In genomic region chr10:91634898-91635297, GRCh38 we compare ENCODE assay signal across 12 cellular contexts. TPM values are rescaled to one million over a fixed set of nuclear protein-coding genes. Genes with fewer than 3 reads are reported as not detected.
DNase-seq lines count a peak whose midpoint lies in the region; ATAC-seq and TF ChIP-seq lines count a peak whose summit lies in the region.
"Had no signal": no experiment of that assay in that cellular context is flagged by ENCODE, and none has a peak within 500 bp of the region (broad histone marks: within the 10 kb centered on the region; RNA-seq: fewer than 3 reads in every experiment).

No MANE protein-coding gene starts in this region.

- H3K27ac ChIP-seq in osteoblast (ENCODE audit: low read depth, low read length) (no peak overlapping the region), thoracic aorta (peak overlapping the region; percentile 78), stomach (no peak overlapping the region)
- H3K27ac ChIP-seq: RWPE1 had no signal

- H3K9me3 ChIP-seq in adipocyte (ENCODE audit: control insufficient read depth, low read length) (peaks cover 7% of the 10 kb centered on the region), osteoblast (ENCODE audit: low read depth, low read length) (no peaks in the 10 kb centered on the region), thoracic aorta (no peaks in the 10 kb centered on the region), stomach (no peaks in the 10 kb centered on the region)

- ATAC-seq in GM18868 (IDR thresholded peaks at IDR 0.05; ENCODE audit: unreplicated experiment) (peak; percentile 14), thoracic aorta (ENCODE audit: insufficient number of reproducible peaks, low FRiP score, low read depth) (no peak)

- H2AFZ ChIP-seq in osteoblast (ENCODE audit: low read length): no peak overlapping the region

- no peaks in the 10 kb centered on the region for H3K27me3 ChIP-seq in adipocyte (replicated peaks; ENCODE audit: control insufficient read depth, insufficient read depth, low read length)
- H3K27me3 ChIP-seq in osteoblast (ENCODE audit: insufficient read depth, low read length): no peaks in the 10 kb centered on the region
- no peaks in the 10 kb centered on the region for H3K27me3 ChIP-seq in thoracic aorta (replicated peaks; ENCODE audit: insufficient read depth)
- H3K27me3 ChIP-seq in stomach: peaks cover 0 to 11% (median 0%) of the 10 kb centered on the region in 3 donors

- H3K79me2 ChIP-seq in osteoblast (ENCODE audit: insufficient read depth, low read length): peaks cover 27% of the 10 kb centered on the region

- peaks cover 11% of the 10 kb centered on the region for H3K36me3 ChIP-seq in adipocyte (ENCODE audit: control insufficient read depth, insufficient read depth, low read length, severe bottlenecking)
- peaks cover 12% of the 10 kb centered on the region for H3K36me3 ChIP-seq in osteoblast (ENCODE audit: insufficient read depth, low read length)
- H3K36me3 ChIP-seq in thoracic aorta: peaks cover 10% of the 10 kb centered on the region
- peaks cover 4 to 11% (median 5%) of the 10 kb centered on the region in 4 donors for H3K36me3 ChIP-seq in stomach

- H3K27ac Mint-ChIP-seq in chondrocyte (ENCODE audit: unreplicated experiment): no peak overlapping the region
- H3K27ac Mint-ChIP-seq in activated CD4-positive, alpha-beta memory T cell treated with anti-CD3 and anti-CD28 coated beads for 36 hours: no peak overlapping the region
- H3K27ac Mint-ChIP-seq: CD14-positive monocyte had no signal

- H4K20me1 ChIP-seq in osteoblast (ENCODE audit: insufficient read depth, low read length): peaks cover 8% of the 10 kb centered on the region

- no peaks in the 10 kb centered on the region for H3K27me3 Mint-ChIP-seq in chondrocyte (ENCODE audit: low read depth)
- peaks cover 44% of the 10 kb centered on the region for H3K27me3 Mint-ChIP-seq in activated CD4-positive, alpha-beta memory T cell treated with anti-CD3 and anti-CD28 coated beads for 36 hours

- no peak overlapping the region for H3K4me3 ChIP-seq in adipocyte (ENCODE audit: low read length)
- H3K4me3 ChIP-seq in osteoblast (ENCODE audit: insufficient read depth, low read length): no peak overlapping the region
- peak overlapping the region; percentile 16 for H3K4me3 ChIP-seq in thoracic aorta
- no peak overlapping the region for H3K4me3 ChIP-seq in stomach

- peak overlapping the region; percentile 29 for H3K4me2 ChIP-seq in osteoblast (ENCODE audit: insufficient read depth, low read length)

- intact Hi-C loops in stomach (cut with DNase I; ENCODE audit: low total_unique reads): loop anchor here (5.0 to 10.0 kb wide), 2 partner anchors 80 to 138 kb away; no protein-coding TSS in a partner anchor
- intact Hi-C loops in activated CD4-positive, alpha-beta memory T cell treated with anti-CD3 and anti-CD28 coated beads for 36 hours (cut with micrococcal nuclease): loop anchor here (1.0 to 5.0 kb wide), 7 partner anchors 83 to 724 kb away; partner anchors contain the start of gene HECTD2

- DNase-seq in adipocyte (ENCODE audit: low read depth) (no peak), osteoblast (ENCODE audit: insufficient read length, low spot score, missing footprints) (peak; percentile 39), thoracic aorta (ENCODE audit: low spot score) (no peak), stomach (no peak), chondrocyte (ENCODE audit: low spot score) (no peak)
- no peak for DNase-seq in activated CD4-positive, alpha-beta memory T cell treated with anti-CD3 and anti-CD28 coated beads for 36 hours
- DNase-seq: GOT3, NCI-H187 treated with DMSO at 0.1 percent for 48 hours, SIG-M5 had no signal

- TF ChIP-seq CTCF in osteoblast (IDR thresholded peaks at IDR 0.05; ENCODE audit: extremely low read depth, low read depth, low read length) (no peak), thoracic aorta (IDR thresholded peaks at IDR 0.05) (no peak), stomach (IDR thresholded peaks at IDR 0.05) (no peak), chondrocyte (IDR thresholded peaks at IDR 0.05) (no peak)

- peak overlapping the region; percentile 73 for H3K9ac ChIP-seq in adipocyte (ENCODE audit: low read length)

- peaks cover 12% of the 10 kb centered on the region for H3K36me3 Mint-ChIP-seq in chondrocyte (ENCODE audit: low read depth)
- H3K36me3 Mint-ChIP-seq in activated CD4-positive, alpha-beta memory T cell treated with anti-CD3 and anti-CD28 coated beads for 36 hours: no peaks in the 10 kb centered on the region

- WGBS in stomach, 5 donors: 87 to 92% (median 92%) methylated on average over 3 of the region's 3 CpGs

- TF ChIP-seq POLR2A in stomach (IDR thresholded peaks at IDR 0.05): no peak

- no peaks in the 10 kb centered on the region for H3K9me3 Mint-ChIP-seq in chondrocyte (ENCODE audit: low read depth)
- H3K9me3 Mint-ChIP-seq in activated CD4-positive, alpha-beta memory T cell treated with anti-CD3 and anti-CD28 coated beads for 36 hours: no peaks in the 10 kb centered on the region

- H3K4me1 Mint-ChIP-seq in chondrocyte (ENCODE audit: low read depth): peaks cover 64% of the 10 kb centered on the region
- H3K4me1 Mint-ChIP-seq in activated CD4-positive, alpha-beta memory T cell treated with anti-CD3 and anti-CD28 coated beads for 36 hours (ENCODE audit: low read depth): peaks cover 6% of the 10 kb centered on the region

- no peak overlapping the region for H3K4me3 Mint-ChIP-seq in chondrocyte (ENCODE audit: unreplicated experiment)
- no peak overlapping the region for H3K4me3 Mint-ChIP-seq in activated CD4-positive, alpha-beta memory T cell treated with anti-CD3 and anti-CD28 coated beads for 36 hours

- CTCF ChIA-PET in activated CD4-positive, alpha-beta memory T cell treated with anti-CD3 and anti-CD28 coated beads for 36 hours (lab: Charles Lee): interaction anchor here (0.8 to 6.0 kb wide), 26 partner anchors 8 to 723 kb away, joined by 3 to 129 read pairs (median 6); no protein-coding TSS in a partner anchor

- POLR2A ChIA-PET in activated CD4-positive, alpha-beta memory T cell treated with anti-CD3 and anti-CD28 coated beads for 36 hours (lab: Charles Lee): no interaction called here

- H3K4me1 ChIP-seq in adipocyte (ENCODE audit: control insufficient read depth, insufficient read depth, low read length): peaks cover 55% of the 10 kb centered on the region
- peaks cover 36% of the 10 kb centered on the region for H3K4me1 ChIP-seq in osteoblast (ENCODE audit: insufficient read depth, low read length)
- peaks cover 3 to 31% of the 10 kb centered on the region in 2 donors for H3K4me1 ChIP-seq in thoracic aorta (ENCODE audit: control insufficient read depth in 1 of 2, low read depth in 2 of 2)
- H3K4me1 ChIP-seq in stomach: peaks cover 6 to 41% (median 25%) of the 10 kb centered on the region in 4 donors

- TF ChIP-seq EP300 in stomach (IDR thresholded peaks at IDR 0.05): no peak

RNA-seq across cellular contexts. Expression of gene PPP1R3C, which starts 2.0 kb away (rescaled TPM):
- total RNA-seq in osteoblast (73.4 and 87.9 TPM in 2 replicates), thoracic aorta (100 to 1,000 TPM in 1 of 2 donors, 10 to 100 TPM in 1; 89.1 to 241 TPM), stomach (10 to 100 TPM in 3 of 5 donors, 1 to 10 TPM in 2; 1.2 to 50.0 (median 12.8) TPM), chondrocyte (24.0 to 39.8 TPM (median 39.0 TPM) in 3 replicates)
- polyA plus RNA-seq in stomach: 10 to 100 TPM in 2 of 3 donors, 1 to 10 TPM in 1; 8.4 to 21.1 (median 13.9) TPM
- under 1 TPM in 1 of 2 experiments, not detected in 1; 0.07 TPM for total RNA-seq in activated CD4-positive, alpha-beta memory T cell treated with anti-CD3 and anti-CD28 coated beads for 36 hours
- polyA plus RNA-seq: CD14-positive monocyte had no signal

Comparison
In these comparisons a context has a peak if more than half of its experiments do, and no peak if none do; other contexts are left out.
1. H3K27ac ChIP-seq: peak in thoracic aorta (2 of 2); none in osteoblast (single experiment) and stomach (0 of 5).